In genomic region chr19:10911579-10912363, GRCh38 we compare ENCODE assay signal across 9 cellular contexts.
"Had no signal": no experiment of that assay in that cellular context is flagged by ENCODE, and none has a peak within 500 bp of the region (broad histone marks: within the 10 kb centered on the region; RNA-seq: fewer than 3 reads in every experiment).

No MANE protein-coding gene starts in this region.

- DNase-seq: colonic mucosa; left lung; mammary epithelial cell; naive thymus-derived CD8-positive, alpha-beta T cell had no signal

- H3K4me1 ChIP-seq: ascending aorta, colonic mucosa, left lung had no signal

- H3K27ac ChIP-seq: ascending aorta, colonic mucosa, left lung, thoracic aorta had no signal

- ATAC-seq: activated CD4-positive, CD25-positive, alpha-beta regulatory T cell treated with anti-CD3 and anti-CD28 coated beads, Interleukin-2, amount 50 U/mL, for 24 hours; esophagus mucosa; left lung; naive thymus-derived CD8-positive, alpha-beta T cell; stimulated activated effector memory CD8-positive, alpha-beta T cell treated with anti-CD3 and anti-CD28 coated beads, Interleukin-12 subunit alpha, Interleukin-12 subunit beta, amount 100 ng/mL, for 72 hours had no signal

- H3K27me3 ChIP-seq: ascending aorta, colonic mucosa, left lung had no signal

- H3K9me3 ChIP-seq: ascending aorta, colonic mucosa, left lung, thoracic aorta had no signal

- H3K4me3 ChIP-seq: ascending aorta, colonic mucosa, left lung, thoracic aorta had no signal
